In the genomic region with DNA sequence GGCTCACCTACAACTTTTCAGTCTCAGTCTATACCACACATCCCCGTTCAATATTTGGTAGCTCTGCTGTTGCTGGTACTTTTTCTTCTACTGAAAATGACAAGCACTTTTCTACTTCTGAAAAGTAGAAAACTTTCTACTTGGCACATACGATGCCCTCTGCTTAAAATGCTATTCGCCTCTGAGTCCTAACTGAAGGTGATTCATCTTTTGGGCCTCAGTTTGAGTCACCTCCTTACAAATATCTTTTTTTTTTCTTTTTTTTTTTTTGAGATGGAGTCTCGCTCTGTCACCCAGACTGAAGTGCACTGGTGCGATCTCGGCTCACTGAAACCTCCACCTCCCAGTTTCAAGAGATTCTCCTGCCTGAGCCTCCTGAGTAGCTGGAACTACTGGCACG, we compare ENCODE assay signal across 12 cellular contexts.
"Had no signal": no experiment of that assay in that cellular context is flagged by ENCODE, and none has a peak within 500 bp of the region (broad histone marks: within the 10 kb centered on the region; RNA-seq: fewer than 3 reads in every experiment).

No MANE protein-coding gene starts in this region.

- DNase-seq: activated CD8-positive, alpha-beta memory T cell treated with anti-CD3 and anti-CD28 coated beads, Interleukin-2, amount 50 U/mL, for 4 hours; activated CD8-positive, alpha-beta T cell treated with anti-CD3 and anti-CD28 coated beads for 36 hours; activated naive CD4-positive, alpha-beta T cell treated with Interleukin-2 at 50 U/mL for 16 hours; cerebellar nuclear complex; effector memory CD8-positive, alpha-beta T cell; erythroblast; kidney; left ventricle myocardium superior; stimulated activated CD4-positive, alpha-beta T cell treated with anti-CD3 and anti-CD28 coated beads, Interleukin-4, amount 100 ng/mL, for 1 hour; stimulated activated CD8-positive, alpha-beta memory T cell treated with anti-CD3 and anti-CD28 coated beads, Interleukin-4, amount 100 ng/mL, for 48 hours; stimulated activated naive CD8-positive, alpha-beta T cell treated with anti-CD3 and anti-CD28 coated beads, Interleukin-15, Interleukin-2, amounts not matched to agents 100 U/mL and 50 U/mL, for 24 hours; T-helper 9 cell had no signal

- ATAC-seq: activated CD8-positive, alpha-beta T cell treated with anti-CD3 and anti-CD28 coated beads for 36 hours; effector memory CD8-positive, alpha-beta T cell; left ventricle myocardium superior; stimulated activated naive CD8-positive, alpha-beta T cell treated with anti-CD3 and anti-CD28 coated beads, Interleukin-15, Interleukin-2, amounts not matched to agents 100 U/mL and 50 U/mL, for 24 hours had no signal
